ENCODE assay signal across 22 cellular contexts in genomic region chr15:82168296-82168695, GRCh38.
"Had no signal": no experiment of that assay in that cellular context is flagged by ENCODE, and none has a peak within 500 bp of the region (broad histone marks: within the 10 kb centered on the region; RNA-seq: fewer than 3 reads in every experiment).

No MANE protein-coding gene starts in this region.

- H3K4me1 ChIP-seq: adrenal gland, breast epithelium had no signal

- H3K4me3 ChIP-seq: adrenal gland, breast epithelium, MG63 had no signal

- H3K27ac ChIP-seq: adrenal gland, breast epithelium had no signal

- DNase-seq: activated CD4-positive, alpha-beta T cell treated with anti-CD3 and anti-CD28 coated beads for 4 hours; activated CD8-positive, alpha-beta memory T cell treated with anti-CD3 and anti-CD28 coated beads, Interleukin-2, amount 10 ng/mL, durations not matched to agents 7 days and 5 days; activated gamma-delta T cell; activated naive CD4-positive, alpha-beta T cell treated with anti-CD3 and anti-CD28 coated beads for 36 hours; activated T-cell treated with anti-CD3 and anti-CD28 coated beads, Interleukin-2, amount 50 U/mL, for 4 hours; adrenal gland; aorta; caudate nucleus; MG63; MV-4-11; NCI-H1092 treated with DMSO at 0.1 percent for 48 hours; NCI-H1417 treated with DMSO at 0.1 percent for 48 hours; NCI-H1694; NCI-H2029; NCI-H2107; NCI-H2171 treated with DMSO at 0.1 percent for 48 hours; NCI-H226; NCI-H526; NCI-H774; SIG-M5 had no signal

- H3K36me3 ChIP-seq: breast epithelium, MG63 had no signal

- H3K27me3 ChIP-seq: adrenal gland, breast epithelium, MG63 had no signal

- H3K9me3 ChIP-seq: adrenal gland, breast epithelium, MG63 had no signal

- ATAC-seq: activated CD8-positive, alpha-beta memory T cell treated with anti-CD3 and anti-CD28 coated beads, Interleukin-2, amount 10 ng/mL, durations not matched to agents 7 days and 5 days; activated T-cell treated with anti-CD3 and anti-CD28 coated beads, Interleukin-2, amount 50 U/mL, for 4 hours; activated T-helper 17 cell treated with anti-CD3 and anti-CD28 coated beads, Interleukin-2, amount 50 U/mL, for 72 hours had no signal
